8 cellular contexts compared by ENCODE assay signal in the genomic region with DNA sequence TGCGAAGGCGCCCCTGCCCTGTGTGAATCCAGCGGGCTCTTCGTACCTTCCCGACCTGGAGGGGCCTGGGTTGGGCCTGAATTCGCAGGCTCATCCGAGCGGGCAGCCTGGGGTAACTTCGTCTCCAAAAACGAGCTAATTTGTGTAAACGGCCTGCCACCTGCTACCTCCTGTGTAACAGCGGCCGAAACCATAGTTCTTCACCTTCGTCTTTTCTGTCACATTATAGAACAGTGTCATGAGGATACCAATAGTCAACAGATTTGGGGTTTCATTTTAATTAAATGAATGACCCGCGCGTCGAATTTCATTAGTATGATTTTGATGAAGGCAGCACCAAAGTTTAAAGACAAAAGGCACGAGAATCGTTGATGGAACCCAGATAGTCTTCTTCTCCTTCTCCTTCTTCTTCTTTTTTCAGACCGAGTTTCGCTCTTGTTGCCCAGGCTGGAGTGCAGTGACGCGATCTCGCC. TPM values are rescaled to one million over a fixed set of nuclear protein-coding genes. Genes with fewer than 3 reads are reported as not detected.
DNase-seq lines count a peak whose midpoint lies in the region; ATAC-seq and TF ChIP-seq lines count a peak whose summit lies in the region.

No MANE protein-coding gene starts in this region.

- H3K4me1 Mint-ChIP-seq in mesothelial cell of epicardium = peaks cover 15% of the 10 kb centered on the region

- H3K4me1 ChIP-seq in cardiac muscle cell (ENCODE audit: low read depth) (peaks cover 3% of the 10 kb centered on the region), uterus (no peaks in the 10 kb centered on the region)

- peak overlapping the region; percentile 67 for H3K4me3 Mint-ChIP-seq in mesothelial cell of epicardium

- H3K36me3 ChIP-seq in cardiac muscle cell (peaks cover 4% of the 10 kb centered on the region), brain microvascular endothelial cell (replicated peaks) (peaks cover 9% of the 10 kb centered on the region), uterus (no peaks in the 10 kb centered on the region)

- in situ Hi-C loops in brain microvascular endothelial cell (cut with HindIII; ENCODE audit: low pct_ligation_motif_present, low sequenced_read_pairs) = no loop called here

- peaks cover 4% of the 10 kb centered on the region for H3K36me3 Mint-ChIP-seq in mesothelial cell of epicardium

- H3K27me3 Mint-ChIP-seq in mesothelial cell of epicardium (ENCODE audit: low read depth) = no peaks in the 10 kb centered on the region

- H3K4me3 ChIP-seq in cardiac muscle cell (peak overlapping the region; percentile 78), brain microvascular endothelial cell (ENCODE audit: low read depth, low read length) (peak overlapping the region; percentile 58), uterus (peak overlapping the region in 1 of 2 donors; percentile 79)

- no peaks in the 10 kb centered on the region for H3K27me3 ChIP-seq in cardiac muscle cell
- no peaks in the 10 kb centered on the region for H3K27me3 ChIP-seq in brain microvascular endothelial cell (replicated peaks)
- no peaks in the 10 kb centered on the region for H3K27me3 ChIP-seq in uterus

- H3K27ac Mint-ChIP-seq in mesothelial cell of epicardium = peak overlapping the region; percentile 22

- DNase-seq in cardiac muscle cell (ENCODE audit: low read depth in 1 of 2, low spot score in 1 of 2) (no peak), Right ventricle myocardium superior (no peak), brain microvascular endothelial cell (no peak), mesothelial cell of epicardium (ENCODE audit: low spot score in 2 of 2, unreplicated experiment in 2 of 2) (no peak), uterus (no peak), GM19238 (ENCODE audit: insufficient read length, low spot score) (no peak)

- H3K9me3 ChIP-seq in cardiac muscle cell (ENCODE audit: low read depth) = no peaks in the 10 kb centered on the region
- no peaks in the 10 kb centered on the region for H3K9me3 ChIP-seq in uterus

- ATAC-seq in Right ventricle myocardium superior (ENCODE audit: poor library complexity) (no peak), HG02763 (IDR thresholded peaks at IDR 0.05; ENCODE audit: unreplicated experiment) (no peak), GM21447 (IDR thresholded peaks at IDR 0.05; ENCODE audit: unreplicated experiment) (no peak)

- H3K9me3 Mint-ChIP-seq in mesothelial cell of epicardium = no peaks in the 10 kb centered on the region

- TF ChIP-seq CTCF in cardiac muscle cell (IDR thresholded peaks at IDR 0.05; ENCODE audit: low read depth, low read length) (peak; percentile 1), brain microvascular endothelial cell (IDR thresholded peaks at IDR 0.05; ENCODE audit: low read depth, low read length, missing control alignments) (no peak), mesothelial cell of epicardium (IDR thresholded peaks at IDR 0.05; ENCODE audit: unreplicated experiment) (no peak), uterus (IDR thresholded peaks at IDR 0.05) (no peak)

- TF ChIP-seq POLR2A in uterus (IDR thresholded peaks at IDR 0.05) = no peak

- intact Hi-C loops in Right ventricle myocardium superior (cut with DNase I) = no loop called here
- intact Hi-C loops in uterus (cut with DNase I; ENCODE audit: low total_unique reads) = no loop called here

- H3K27ac ChIP-seq in cardiac muscle cell (no peak overlapping the region), brain microvascular endothelial cell (no peak overlapping the region), uterus (peak overlapping the region; percentile 58 to 70)

RNA-seq across cellular contexts. Expression of a gene that starts 0.5 kb away (rescaled TPM):
- 55.3 and 88.4 TPM in 2 replicates for total RNA-seq in cardiac muscle cell
- polyA plus RNA-seq in cardiac muscle cell = 67.1 and 91.8 TPM in 2 replicates
- 11.9 TPM for total RNA-seq in Right ventricle myocardium superior
- 98.7 to 107 TPM (median 102 TPM) in 3 replicates for total RNA-seq in mesothelial cell of epicardium
- 10 to 100 TPM; 35.5 to 74.4 (median 53.5) TPM for total RNA-seq in uterus

RNA-seq across cellular contexts. Expression of a gene that starts 27.2 kb away (rescaled TPM):
- total RNA-seq in cardiac muscle cell (1,467 and 1,491 TPM in 2 replicates), Right ventricle myocardium superior (1,408 TPM), mesothelial cell of epicardium (1,270 to 1,309 TPM (median 1,304 TPM) in 3 replicates), uterus (1,000 to 10,000 TPM in 1 of 4 donors, 100 to 1,000 TPM in 3; 535 to 1,039 (median 667) TPM)
- 1,854 and 2,609 TPM in 2 replicates for polyA plus RNA-seq in cardiac muscle cell

Comparison
In these comparisons a context has a peak if more than half of its experiments do, and no peak if none do; other contexts are left out.
1. H3K27ac ChIP-seq: peak in uterus (2 of 2); none in cardiac muscle cell (single experiment) and brain microvascular endothelial cell (single experiment).